In the genomic region with DNA sequence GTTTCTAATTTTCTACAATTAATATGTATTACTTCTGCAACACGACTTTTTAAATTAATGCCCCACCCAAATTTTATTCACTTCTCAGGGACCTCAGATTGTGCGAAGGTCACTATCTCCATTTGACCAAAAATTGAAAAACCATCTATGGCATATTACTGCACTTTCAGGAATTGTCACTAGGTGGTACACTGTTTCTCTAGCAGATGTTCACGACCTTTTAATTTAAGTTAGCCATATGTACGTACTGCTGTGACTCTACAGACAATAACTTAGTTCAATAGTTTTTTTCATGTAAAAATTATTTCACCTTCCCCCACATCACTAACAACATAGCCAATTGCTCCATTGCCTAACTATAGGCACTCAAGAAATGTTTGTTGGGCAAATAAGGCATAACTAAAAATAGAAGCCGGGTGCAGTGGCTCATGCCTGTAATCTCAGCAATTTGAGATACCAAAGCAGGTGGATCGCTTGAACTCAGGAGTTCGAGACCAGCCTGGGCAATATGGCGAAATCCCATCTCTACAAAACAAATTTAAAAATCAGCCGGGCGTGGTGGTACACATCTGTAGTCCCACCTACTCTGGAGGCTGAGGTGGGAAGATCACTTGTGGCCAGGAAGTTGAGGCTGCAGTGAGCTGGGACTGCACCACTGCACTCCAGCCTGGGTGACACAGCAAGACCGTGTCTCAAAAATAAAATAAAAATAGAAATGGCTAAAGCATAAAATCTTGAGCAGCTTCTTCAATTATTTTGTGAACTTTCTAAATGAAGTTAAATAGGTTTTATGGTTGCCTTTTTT, we compare ENCODE assay signal across 8 cellular contexts.
DNase-seq lines count a peak whose midpoint lies in the region; ATAC-seq and TF ChIP-seq lines count a peak whose summit lies in the region.

No MANE protein-coding gene starts in this region.

- H3K4me1 Mint-ChIP-seq in activated CD8-positive, alpha-beta memory T cell treated with anti-CD3 and anti-CD28 coated beads, Interleukin-2, amount 10 ng/mL, durations not matched to agents 7 days and 5 days: peaks cover 4% of the 10 kb centered on the region
- no peaks in the 10 kb centered on the region for H3K4me1 Mint-ChIP-seq in nephron

- H3K27ac Mint-ChIP-seq in activated CD8-positive, alpha-beta memory T cell treated with anti-CD3 and anti-CD28 coated beads, Interleukin-2, amount 10 ng/mL, durations not matched to agents 7 days and 5 days: no peak overlapping the region
- no peak overlapping the region for H3K27ac Mint-ChIP-seq in nephron

- peak in 6 of 7 experiments; percentile 39 to 55 (median 45) for TF ChIP-seq CTCF in body of pancreas (IDR thresholded peaks at IDR 0.05)
- TF ChIP-seq CTCF in nephron (IDR thresholded peaks at IDR 0.05; ENCODE audit: unreplicated experiment in 3 of 3): peak; percentile 45 to 65 (median 46)

- no peaks in the 10 kb centered on the region for H3K36me3 ChIP-seq in body of pancreas (replicated peaks in 1 of 2; ENCODE audit: insufficient read depth in 1 of 2, low read depth in 2 of 2)

- no peak overlapping the region for H3K27ac ChIP-seq in body of pancreas

- H3K27me3 Mint-ChIP-seq in activated CD8-positive, alpha-beta memory T cell treated with anti-CD3 and anti-CD28 coated beads, Interleukin-2, amount 10 ng/mL, durations not matched to agents 7 days and 5 days: peaks cover 11% of the 10 kb centered on the region
- no peaks in the 10 kb centered on the region for H3K27me3 Mint-ChIP-seq in nephron (ENCODE audit: low read depth)

- no peaks in the 10 kb centered on the region for H3K4me1 ChIP-seq in body of pancreas

- intact Hi-C loops in body of pancreas (cut with DNase I): no loop called here

- TF ChIP-seq POLR2A in body of pancreas (IDR thresholded peaks at IDR 0.05): no peak

- H3K4me3 ChIP-seq in body of pancreas: no peak overlapping the region

- no peaks in the 10 kb centered on the region for H3K9me3 Mint-ChIP-seq in activated CD8-positive, alpha-beta memory T cell treated with anti-CD3 and anti-CD28 coated beads, Interleukin-2, amount 10 ng/mL, durations not matched to agents 7 days and 5 days (ENCODE audit: low read depth)
- no peaks in the 10 kb centered on the region for H3K9me3 Mint-ChIP-seq in nephron

- no peaks in the 10 kb centered on the region for H3K9me3 ChIP-seq in body of pancreas

- WGBS in body of pancreas, 2 donors: 47 to 48% methylated on average over 11 of the region's 11 CpGs

- CTCF ChIA-PET in activated CD8-positive, alpha-beta memory T cell treated with anti-CD3 and anti-CD28 coated beads, Interleukin-2, amount 10 ng/mL, durations not matched to agents 7 days and 5 days (lab: Charles Lee): no interaction called here

- ATAC-seq in activated CD8-positive, alpha-beta memory T cell treated with anti-CD3 and anti-CD28 coated beads, Interleukin-2, amount 10 ng/mL, durations not matched to agents 7 days and 5 days: peak; percentile 42
- ATAC-seq in HG02623 (IDR thresholded peaks at IDR 0.05; ENCODE audit: unreplicated experiment) (peak; percentile 79), body of pancreas (peak; percentile 59), HG03045 (IDR thresholded peaks at IDR 0.05; ENCODE audit: unreplicated experiment) (no peak)

- H3K4me3 Mint-ChIP-seq in activated CD8-positive, alpha-beta memory T cell treated with anti-CD3 and anti-CD28 coated beads, Interleukin-2, amount 10 ng/mL, durations not matched to agents 7 days and 5 days: no peak overlapping the region
- no peak overlapping the region for H3K4me3 Mint-ChIP-seq in nephron

- no peaks in the 10 kb centered on the region for H3K27me3 ChIP-seq in body of pancreas

- DNase-seq in activated CD8-positive, alpha-beta memory T cell treated with anti-CD3 and anti-CD28 coated beads, Interleukin-2, amount 10 ng/mL, durations not matched to agents 7 days and 5 days: no peak
- DNase-seq in activated CD8-positive, alpha-beta memory T cell treated with anti-CD3 and anti-CD28 coated beads, Interleukin-2, amount 50 U/mL, for 48 hours: no peak
- DNase-seq in NCI-H2227 treated with DMSO at 0.1 percent for 48 hours (lab: John Stamatoyannopoulos, UW) (peak; percentile 10), body of pancreas (no peak), cortex of kidney (lab: John Stamatoyannopoulos, UW) (no peak)

- no peaks in the 10 kb centered on the region for H3K36me3 Mint-ChIP-seq in activated CD8-positive, alpha-beta memory T cell treated with anti-CD3 and anti-CD28 coated beads, Interleukin-2, amount 10 ng/mL, durations not matched to agents 7 days and 5 days
- no peaks in the 10 kb centered on the region for H3K36me3 Mint-ChIP-seq in nephron (ENCODE audit: low read depth)
